Comparison of ENCODE assay signal across 18 cellular contexts in the genomic region with DNA sequence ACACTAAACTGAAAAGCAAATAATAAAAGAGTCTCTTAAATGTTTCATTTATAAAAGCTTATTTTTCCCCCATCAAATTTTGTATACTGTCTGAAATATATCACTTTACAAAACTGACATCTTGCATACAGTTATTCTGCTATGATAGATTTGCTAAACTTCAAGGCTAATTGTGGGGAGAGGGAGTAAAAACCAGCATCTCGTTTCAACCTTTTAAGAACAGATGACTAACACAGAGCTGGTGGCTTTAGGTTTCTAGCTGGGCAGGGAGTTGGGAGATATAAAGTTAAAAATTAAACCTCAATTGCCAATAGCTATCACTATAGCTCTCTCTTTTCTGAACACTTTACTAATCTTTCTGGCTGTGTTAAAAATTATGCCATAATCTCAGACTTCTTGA. TPM values are rescaled to one million over a fixed set of nuclear protein-coding genes. Genes with fewer than 3 reads are reported as not detected.
DNase-seq lines count a peak whose midpoint lies in the region; ATAC-seq and TF ChIP-seq lines count a peak whose summit lies in the region.
"Had no signal": no experiment of that assay in that cellular context is flagged by ENCODE, and none has a peak within 500 bp of the region (broad histone marks: within the 10 kb centered on the region; RNA-seq: fewer than 3 reads in every experiment).

No MANE protein-coding gene starts in this region.

- H3K4me3 ChIP-seq in GM23248 = no peak overlapping the region
- H3K4me3 ChIP-seq: GM23338, HAP-1 had no signal

- H3K27ac ChIP-seq in GM23248 = no peak overlapping the region
- H3K27ac ChIP-seq: KMS-11 had no signal

- no peak overlapping the region for H2AFZ ChIP-seq in GM23248
- H2AFZ ChIP-seq: GM23338 had no signal

- peaks cover 26% of the 10 kb centered on the region for H3F3A ChIP-seq in GM23248 (ENCODE audit: insufficient read depth)

- H3K27me3 ChIP-seq in GM23248 (replicated peaks; ENCODE audit: insufficient read depth) = no peaks in the 10 kb centered on the region

- no peaks in the 10 kb centered on the region for H3K9me2 ChIP-seq in GM23248 (ENCODE audit: insufficient read depth)

- H3K4me2 ChIP-seq in GM23248 (ENCODE audit: unreplicated experiment) = peak overlapping the region; percentile 27
- H3K4me2 ChIP-seq: GM23338, KMS-11 had no signal

- in situ Hi-C loops in ACHN (cut with HindIII; ENCODE audit: low pct_ligation_motif_present, low pct_unique_long_range_greater_than_20kb, low sequenced_read_pairs) (no loop called here), GM23248 (cut with MboI) (loop anchor here (25.0 kb wide), 1 partner anchor 402 kb away; no protein-coding TSS in a partner anchor)

- ATAC-seq in SK-N-SH treated with all-trans-retinoic acid at 6 μM for 48 hours (peak; percentile 70), GM19023 (IDR thresholded peaks at IDR 0.05; ENCODE audit: unreplicated experiment) (no peak)
- ATAC-seq: GM23338 had no signal

- peaks cover 14% of the 10 kb centered on the region for H3K79me2 ChIP-seq in GM23248 (ENCODE audit: insufficient read depth)

- H3K9me3 ChIP-seq in GM23248 (ENCODE audit: low read depth) = no peaks in the 10 kb centered on the region
- H3K9me3 ChIP-seq: HAP-1 had no signal

- 17 to 20% methylated on average over 1 of the region's 1 CpG for WGBS in GM23248 (ENCODE audit: low coverage in 1 of 2, low lambda C conversion rate in 2 of 2, missing lambda C conversion rate in 2 of 2), 2 experiments

- peaks cover 5% of the 10 kb centered on the region; the same call in 1 of the 2 replicates for H3K36me3 ChIP-seq in GM23248 (ENCODE audit: low read depth)
- H3K36me3 ChIP-seq: HAP-1 had no signal

- peaks cover 30% of the 10 kb centered on the region for H3K4me1 ChIP-seq in GM23248 (ENCODE audit: insufficient read depth)
- H3K4me1 ChIP-seq: HAP-1 had no signal

- H4K20me1 ChIP-seq in GM23248 (ENCODE audit: insufficient read depth) = no peaks in the 10 kb centered on the region

- peak; percentile 69 for DNase-seq in ACHN
- DNase-seq in GM23248 = no peak
- peak; percentile 46 for DNase-seq in kidney tubule cell (ENCODE audit: low spot score)
- no peak for DNase-seq in KG1 (lab: John Stamatoyannopoulos, UW)
- DNase-seq in mucosa of gallbladder (ENCODE audit: low spot score) = no peak
- DNase-seq: C1 segment of cervical spinal cord, DMS79 treated with DMSO at 0.1 percent for 48 hours, NCI-H1092 treated with DMSO at 0.1 percent for 48 hours, NCI-H1436 treated with DMSO at 0.1 percent for 48 hours, NCI-H2029, NCI-H2171 treated with DMSO at 0.1 percent for 48 hours, NCI-H524 treated with DMSO at 0.1 percent for 48 hours, Right ventricle myocardium superior had no signal

- no peak overlapping the region for H3K9ac ChIP-seq in GM23248
- H3K9ac ChIP-seq: KMS-11 had no signal

TF ChIP-seq in SK-N-SH treated with all-trans-retinoic acid at 6 μM for 48 hours, 23 proteins besides CTCF, POLR2A, EP300 and RAD21:
- TF ChIP-seq, protein P1, sequence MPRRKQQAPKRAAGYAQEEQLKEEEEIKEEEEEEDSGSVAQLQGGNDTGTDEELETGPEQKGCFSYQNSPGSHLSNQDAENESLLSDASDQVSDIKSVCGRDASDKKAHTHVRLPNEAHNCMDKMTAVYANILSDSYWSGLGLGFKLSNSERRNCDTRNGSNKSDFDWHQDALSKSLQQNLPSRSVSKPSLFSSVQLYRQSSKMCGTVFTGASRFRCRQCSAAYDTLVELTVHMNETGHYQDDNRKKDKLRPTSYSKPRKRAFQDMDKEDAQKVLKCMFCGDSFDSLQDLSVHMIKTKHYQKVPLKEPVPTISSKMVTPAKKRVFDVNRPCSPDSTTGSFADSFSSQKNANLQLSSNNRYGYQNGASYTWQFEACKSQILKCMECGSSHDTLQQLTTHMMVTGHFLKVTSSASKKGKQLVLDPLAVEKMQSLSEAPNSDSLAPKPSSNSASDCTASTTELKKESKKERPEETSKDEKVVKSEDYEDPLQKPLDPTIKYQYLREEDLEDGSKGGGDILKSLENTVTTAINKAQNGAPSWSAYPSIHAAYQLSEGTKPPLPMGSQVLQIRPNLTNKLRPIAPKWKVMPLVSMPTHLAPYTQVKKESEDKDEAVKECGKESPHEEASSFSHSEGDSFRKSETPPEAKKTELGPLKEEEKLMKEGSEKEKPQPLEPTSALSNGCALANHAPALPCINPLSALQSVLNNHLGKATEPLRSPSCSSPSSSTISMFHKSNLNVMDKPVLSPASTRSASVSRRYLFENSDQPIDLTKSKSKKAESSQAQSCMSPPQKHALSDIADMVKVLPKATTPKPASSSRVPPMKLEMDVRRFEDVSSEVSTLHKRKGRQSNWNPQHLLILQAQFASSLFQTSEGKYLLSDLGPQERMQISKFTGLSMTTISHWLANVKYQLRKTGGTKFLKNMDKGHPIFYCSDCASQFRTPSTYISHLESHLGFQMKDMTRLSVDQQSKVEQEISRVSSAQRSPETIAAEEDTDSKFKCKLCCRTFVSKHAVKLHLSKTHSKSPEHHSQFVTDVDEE (CRISPR knock-in tag; IDR thresholded peaks at IDR 0.05) = no peak
- TF ChIP-seq TOX (CRISPR knock-in tag; IDR thresholded peaks at IDR 0.05; ENCODE audit: borderline replicate concordance) (peak; percentile 69), ZNF8 (CRISPR knock-in tag; IDR thresholded peaks at IDR 0.05) (no peak), ZC3H10 (CRISPR knock-in tag; IDR thresholded peaks at IDR 0.05) (0 out of 2 replicates have a peak, but pooled peaks have one; percentile 52)
- TF ChIP-seq, protein P2, sequence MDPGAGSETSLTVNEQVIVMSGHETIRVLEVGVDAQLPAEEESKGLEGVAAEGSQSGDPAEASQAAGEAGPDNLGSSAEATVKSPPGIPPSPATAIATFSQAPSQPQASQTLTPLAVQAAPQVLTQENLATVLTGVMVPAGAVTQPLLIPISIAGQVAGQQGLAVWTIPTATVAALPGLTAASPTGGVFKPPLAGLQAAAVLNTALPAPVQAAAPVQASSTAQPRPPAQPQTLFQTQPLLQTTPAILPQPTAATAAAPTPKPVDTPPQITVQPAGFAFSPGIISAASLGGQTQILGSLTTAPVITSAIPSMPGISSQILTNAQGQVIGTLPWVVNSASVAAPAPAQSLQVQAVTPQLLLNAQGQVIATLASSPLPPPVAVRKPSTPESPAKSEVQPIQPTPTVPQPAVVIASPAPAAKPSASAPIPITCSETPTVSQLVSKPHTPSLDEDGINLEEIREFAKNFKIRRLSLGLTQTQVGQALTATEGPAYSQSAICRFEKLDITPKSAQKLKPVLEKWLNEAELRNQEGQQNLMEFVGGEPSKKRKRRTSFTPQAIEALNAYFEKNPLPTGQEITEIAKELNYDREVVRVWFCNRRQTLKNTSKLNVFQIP (CRISPR knock-in tag; IDR thresholded peaks at IDR 0.05; ENCODE audit: borderline replicate concordance, low read depth) = peak; percentile 19; the same call in 1 of the 2 replicates
- TF ChIP-seq, protein P3, sequence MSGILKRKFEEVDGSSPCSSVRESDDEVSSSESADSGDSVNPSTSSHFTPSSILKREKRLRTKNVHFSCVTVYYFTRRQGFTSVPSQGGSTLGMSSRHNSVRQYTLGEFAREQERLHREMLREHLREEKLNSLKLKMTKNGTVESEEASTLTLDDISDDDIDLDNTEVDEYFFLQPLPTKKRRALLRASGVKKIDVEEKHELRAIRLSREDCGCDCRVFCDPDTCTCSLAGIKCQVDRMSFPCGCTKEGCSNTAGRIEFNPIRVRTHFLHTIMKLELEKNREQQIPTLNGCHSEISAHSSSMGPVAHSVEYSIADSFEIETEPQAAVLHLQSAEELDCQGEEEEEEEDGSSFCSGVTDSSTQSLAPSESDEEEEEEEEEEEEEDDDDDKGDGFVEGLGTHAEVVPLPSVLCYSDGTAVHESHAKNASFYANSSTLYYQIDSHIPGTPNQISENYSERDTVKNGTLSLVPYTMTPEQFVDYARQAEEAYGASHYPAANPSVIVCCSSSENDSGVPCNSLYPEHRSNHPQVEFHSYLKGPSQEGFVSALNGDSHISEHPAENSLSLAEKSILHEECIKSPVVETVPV (CRISPR knock-in tag; IDR thresholded peaks at IDR 0.05) = no peak
- TF ChIP-seq, protein P4, sequence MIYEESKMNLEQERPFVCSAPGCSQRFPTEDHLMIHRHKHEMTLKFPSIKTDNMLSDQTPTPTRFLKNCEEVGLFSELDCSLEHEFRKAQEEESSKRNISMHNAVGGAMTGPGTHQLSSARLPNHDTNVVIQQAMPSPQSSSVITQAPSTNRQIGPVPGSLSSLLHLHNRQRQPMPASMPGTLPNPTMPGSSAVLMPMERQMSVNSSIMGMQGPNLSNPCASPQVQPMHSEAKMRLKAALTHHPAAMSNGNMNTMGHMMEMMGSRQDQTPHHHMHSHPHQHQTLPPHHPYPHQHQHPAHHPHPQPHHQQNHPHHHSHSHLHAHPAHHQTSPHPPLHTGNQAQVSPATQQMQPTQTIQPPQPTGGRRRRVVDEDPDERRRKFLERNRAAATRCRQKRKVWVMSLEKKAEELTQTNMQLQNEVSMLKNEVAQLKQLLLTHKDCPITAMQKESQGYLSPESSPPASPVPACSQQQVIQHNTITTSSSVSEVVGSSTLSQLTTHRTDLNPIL (CRISPR knock-in tag; IDR thresholded peaks at IDR 0.05; ENCODE audit: low read depth) = no peak

RNA-seq across cellular contexts. Expression of a gene that starts 23.5 kb away (rescaled TPM):
- total RNA-seq in GM23248 (2014; rRNA removed; shearing (Covaris generic)) = 48.3 and 65.3 TPM in 2 replicates
- polyA plus RNA-seq in GM23248 (2016; fragmentation: Nextera tagmentation; extraction: Ambion mirVana) = 28.6 and 32.5 TPM in 2 replicates
- 18.8 TPM for total RNA-seq in mucosa of gallbladder

Comparison
In these comparisons a context has a peak if more than half of its experiments do, and no peak if none do; other contexts are left out.
1. DNase-seq: peak in ACHN (single experiment) and kidney tubule cell (single experiment); none in GM23248 (single experiment), KG1 (single experiment) and mucosa of gallbladder (single experiment).